In genomic region chr3:49416867-49417266, GRCh38 we compare ENCODE assay signal across 11 cellular contexts. TPM values are rescaled to one million over a fixed set of nuclear protein-coding genes. Genes with fewer than 3 reads are reported as not detected.
A peak's percentile ranks its signal among the peaks of the same experiment; 100 is the strongest.
DNase-seq lines count a peak whose midpoint lies in the region; ATAC-seq and TF ChIP-seq lines count a peak whose summit lies in the region.
"Had no signal": no experiment of that assay in that cellular context is flagged by ENCODE, and none has a peak within 500 bp of the region (broad histone marks: within the 10 kb centered on the region; RNA-seq: fewer than 3 reads in every experiment).

No MANE protein-coding gene starts in this region.

- peak overlapping the region; percentile 35 for H3K27ac ChIP-seq in substantia nigra (ENCODE audit: low read depth, low read length, poor library complexity, severe bottlenecking)
- H3K27ac ChIP-seq: VCaP had no signal

- H3K27me3 Mint-ChIP-seq in activated naive CD4-positive, alpha-beta T cell treated with anti-CD3 and anti-CD28 coated beads, Interleukin-2, amount 50 U/mL, for 24 hours = no peaks in the 10 kb centered on the region
- H3K27me3 Mint-ChIP-seq in activated CD4-positive, alpha-beta memory T cell treated with anti-CD3 and anti-CD28 coated beads, Interleukin-2, amount 10 ng/mL, durations not matched to agents 7 days and 5 days = peaks cover 2% of the 10 kb centered on the region

- no peak for ATAC-seq in GM18505 (IDR thresholded peaks at IDR 0.05; ENCODE audit: unreplicated experiment)
- no peak for ATAC-seq in GM18517 (IDR thresholded peaks at IDR 0.05; ENCODE audit: unreplicated experiment)
- no peak for ATAC-seq in HG03378 (IDR thresholded peaks at IDR 0.05; ENCODE audit: unreplicated experiment)
- ATAC-seq: Panc1 had no signal

- no peak for DNase-seq in activated naive CD4-positive, alpha-beta T cell treated with Interleukin-2 at 50 U/mL for 16 hours
- no peak for DNase-seq in activated CD4-positive, alpha-beta memory T cell treated with anti-CD3 and anti-CD28 coated beads, Interleukin-2, amount 10 ng/mL, durations not matched to agents 7 days and 5 days
- DNase-seq in islet precursor cell (peak; percentile 77), substantia nigra (lab: John Stamatoyannopoulos, UW) (no peak)
- DNase-seq: H7 had no signal

- no peak for TF ChIP-seq POLR2A in GM18505 (IDR thresholded peaks at IDR 0.05; ENCODE audit: borderline replicate concordance, extremely low read depth, insufficient read depth, insufficient read length)

- peaks cover 70% of the 10 kb centered on the region for H3K4me1 Mint-ChIP-seq in activated naive CD4-positive, alpha-beta T cell treated with anti-CD3 and anti-CD28 coated beads, Interleukin-2, amount 50 U/mL, for 24 hours
- H3K4me1 Mint-ChIP-seq in activated CD4-positive, alpha-beta memory T cell treated with anti-CD3 and anti-CD28 coated beads, Interleukin-2, amount 10 ng/mL, durations not matched to agents 7 days and 5 days = peaks cover 65% of the 10 kb centered on the region

- CTCF ChIA-PET in activated CD4-positive, alpha-beta memory T cell treated with anti-CD3 and anti-CD28 coated beads, Interleukin-2, amount 10 ng/mL, durations not matched to agents 7 days and 5 days (lab: Charles Lee) = interaction anchor here (0.9 to 3.2 kb wide), 9 partner anchors 9 to 394 kb away, joined by 3 to 28 read pairs (median 4); partner anchors contain the start of genes NDUFAF3, NICN1 and USP4

- H3K9me3 Mint-ChIP-seq in activated naive CD4-positive, alpha-beta T cell treated with anti-CD3 and anti-CD28 coated beads, Interleukin-2, amount 50 U/mL, for 24 hours = no peaks in the 10 kb centered on the region
- no peaks in the 10 kb centered on the region for H3K9me3 Mint-ChIP-seq in activated CD4-positive, alpha-beta memory T cell treated with anti-CD3 and anti-CD28 coated beads, Interleukin-2, amount 10 ng/mL, durations not matched to agents 7 days and 5 days

- POLR2A ChIA-PET in activated CD4-positive, alpha-beta memory T cell treated with anti-CD3 and anti-CD28 coated beads, Interleukin-2, amount 10 ng/mL, durations not matched to agents 7 days and 5 days (lab: Charles Lee) = interaction anchor here (0.6 to 3.6 kb wide), 14 partner anchors 9 to 396 kb away, joined by 3 to 51 read pairs (median 8); partner anchors contain the start of genes DAG1, NDUFAF3, NICN1 and USP19

- peaks cover 3% of the 10 kb centered on the region for H3K36me3 Mint-ChIP-seq in activated naive CD4-positive, alpha-beta T cell treated with anti-CD3 and anti-CD28 coated beads, Interleukin-2, amount 50 U/mL, for 24 hours
- H3K36me3 Mint-ChIP-seq in activated CD4-positive, alpha-beta memory T cell treated with anti-CD3 and anti-CD28 coated beads, Interleukin-2, amount 10 ng/mL, durations not matched to agents 7 days and 5 days (ENCODE audit: low read depth) = peaks cover 67% of the 10 kb centered on the region

- no peak overlapping the region for H3K4me3 Mint-ChIP-seq in activated naive CD4-positive, alpha-beta T cell treated with anti-CD3 and anti-CD28 coated beads, Interleukin-2, amount 50 U/mL, for 24 hours
- H3K4me3 Mint-ChIP-seq in activated CD4-positive, alpha-beta memory T cell treated with anti-CD3 and anti-CD28 coated beads, Interleukin-2, amount 10 ng/mL, durations not matched to agents 7 days and 5 days = peak overlapping the region; percentile 68

- H3K27ac Mint-ChIP-seq in activated naive CD4-positive, alpha-beta T cell treated with anti-CD3 and anti-CD28 coated beads, Interleukin-2, amount 50 U/mL, for 24 hours = peak overlapping the region; percentile 96
- H3K27ac Mint-ChIP-seq in activated CD4-positive, alpha-beta memory T cell treated with anti-CD3 and anti-CD28 coated beads, Interleukin-2, amount 10 ng/mL, durations not matched to agents 7 days and 5 days = peak overlapping the region; percentile 99

RNA-seq across cellular contexts. Expression of gene TCTA, which starts 4.6 kb away (rescaled TPM):
- total RNA-seq in activated CD4-positive, alpha-beta memory T cell treated with anti-CD3 and anti-CD28 coated beads, Interleukin-2, amount 10 ng/mL, durations not matched to agents 7 days and 5 days = 10 to 100 TPM; 19.7 to 22.4 TPM

RNA-seq across cellular contexts. Expression of gene RHOA, which starts 5.1 kb away (rescaled TPM):
- 100 to 1,000 TPM; 504 to 505 TPM for total RNA-seq in activated CD4-positive, alpha-beta memory T cell treated with anti-CD3 and anti-CD28 coated beads, Interleukin-2, amount 10 ng/mL, durations not matched to agents 7 days and 5 days

RNA-seq across cellular contexts. Expression of gene AMT, which starts 5.4 kb away (rescaled TPM):
- 1 to 10 TPM; 3.5 to 5.2 TPM for total RNA-seq in activated CD4-positive, alpha-beta memory T cell treated with anti-CD3 and anti-CD28 coated beads, Interleukin-2, amount 10 ng/mL, durations not matched to agents 7 days and 5 days

RNA-seq across cellular contexts. Expression of gene NICN1, which starts 12.3 kb away (rescaled TPM):
- 10 to 100 TPM; 23.8 to 25.5 TPM for total RNA-seq in activated CD4-positive, alpha-beta memory T cell treated with anti-CD3 and anti-CD28 coated beads, Interleukin-2, amount 10 ng/mL, durations not matched to agents 7 days and 5 days

RNA-seq across cellular contexts. Expression of gene DAG1, which starts 53.2 kb away (rescaled TPM):
- 10 to 100 TPM; 13.8 to 16.5 TPM for total RNA-seq in activated CD4-positive, alpha-beta memory T cell treated with anti-CD3 and anti-CD28 coated beads, Interleukin-2, amount 10 ng/mL, durations not matched to agents 7 days and 5 days
